ENCODE assay signal across 1 cellular context in genomic region chr5:108924457-108924961, GRCh38.
TF ChIP-seq lines count a peak whose summit lies in the region.

No MANE protein-coding gene starts in this region.

TF ChIP-seq in K562, 482 proteins besides CTCF, POLR2A, EP300 and RAD21 (continued from another document and continues in another):
- TF ChIP-seq, protein P1, sequence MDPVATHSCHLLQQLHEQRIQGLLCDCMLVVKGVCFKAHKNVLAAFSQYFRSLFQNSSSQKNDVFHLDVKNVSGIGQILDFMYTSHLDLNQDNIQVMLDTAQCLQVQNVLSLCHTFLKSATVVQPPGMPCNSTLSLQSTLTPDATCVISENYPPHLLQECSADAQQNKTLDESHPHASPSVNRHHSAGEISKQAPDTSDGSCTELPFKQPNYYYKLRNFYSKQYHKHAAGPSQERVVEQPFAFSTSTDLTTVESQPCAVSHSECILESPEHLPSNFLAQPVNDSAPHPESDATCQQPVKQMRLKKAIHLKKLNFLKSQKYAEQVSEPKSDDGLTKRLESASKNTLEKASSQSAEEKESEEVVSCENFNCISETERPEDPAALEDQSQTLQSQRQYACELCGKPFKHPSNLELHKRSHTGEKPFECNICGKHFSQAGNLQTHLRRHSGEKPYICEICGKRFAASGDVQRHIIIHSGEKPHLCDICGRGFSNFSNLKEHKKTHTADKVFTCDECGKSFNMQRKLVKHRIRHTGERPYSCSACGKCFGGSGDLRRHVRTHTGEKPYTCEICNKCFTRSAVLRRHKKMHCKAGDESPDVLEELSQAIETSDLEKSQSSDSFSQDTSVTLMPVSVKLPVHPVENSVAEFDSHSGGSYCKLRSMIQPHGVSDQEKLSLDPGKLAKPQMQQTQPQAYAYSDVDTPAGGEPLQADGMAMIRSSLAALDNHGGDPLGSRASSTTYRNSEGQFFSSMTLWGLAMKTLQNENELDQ (CRISPR knock-in tag; IDR thresholded peaks at IDR 0.05; ENCODE audit: borderline replicate concordance): no peak
- TF ChIP-seq RBM34 (IDR thresholded peaks at IDR 0.05; ENCODE audit: borderline replicate concordance, insufficient read depth, low read length) (no peak), ILF3 (IDR thresholded peaks at IDR 0.05; ENCODE audit: borderline replicate concordance) (no peak), ETV5 (CRISPR knock-in tag; IDR thresholded peaks at IDR 0.05; ENCODE audit: low read depth) (no peak), L3MBTL2 (IDR thresholded peaks at IDR 0.05) (peak; percentile 39; the same call in 1 of the 2 replicates), PHB (CRISPR knock-in tag; IDR thresholded peaks at IDR 0.05) (no peak), ZBTB9 (CRISPR knock-in tag; IDR thresholded peaks at IDR 0.05) (no peak), ZNF197 (CRISPR knock-in tag; IDR thresholded peaks at IDR 0.05; ENCODE audit: low read depth) (no peak), HDAC1 (IDR thresholded peaks at IDR 0.05) (no peak), CCNT2 (IDR thresholded peaks at IDR 0.05; ENCODE audit: borderline replicate concordance, extremely low read depth, insufficient read length, low read depth, low read length) (no peak), SFPQ (IDR thresholded peaks at IDR 0.05; ENCODE audit: low read depth, low read length) (no peak), DIDO1 (tag; IDR thresholded peaks at IDR 0.05; ENCODE audit: low read depth) (peak; percentile 63; the same call in 1 of the 2 replicates), SMAD2 (IDR thresholded peaks at IDR 0.05; ENCODE audit: low read depth, low read length) (no peak), TGIF2 (CRISPR knock-in tag; IDR thresholded peaks at IDR 0.05) (no peak), RBM39 (optimal IDR thresholded peaks at IDR 0.05; ENCODE audit: low read depth, low read length) (no peak), CHAMP1 (IDR thresholded peaks at IDR 0.05) (peak; percentile 57; the same call in 1 of the 2 replicates), NR4A1 (CRISPR knock-in tag; IDR thresholded peaks at IDR 0.05) (no peak), NR4A1 (tag; IDR thresholded peaks at IDR 0.05) (no peak), NRF1 (conservative IDR thresholded peaks at IDR 0.05 in 1 of 2, IDR thresholded peaks at IDR 0.05 in 1 of 2) (no peak), TCF7L2 (IDR thresholded peaks at IDR 0.05; ENCODE audit: low read depth, low read length) (no peak), ZFP30 (CRISPR knock-in tag; IDR thresholded peaks at IDR 0.05; ENCODE audit: borderline replicate concordance) (no peak), ATF2 (CRISPR knock-in tag; IDR thresholded peaks at IDR 0.05) (no peak), CREM (IDR thresholded peaks at IDR 0.05; ENCODE audit: low read depth) (no peak), BMI1 (IDR thresholded peaks at IDR 0.05; ENCODE audit: low read length) (no peak), ZKSCAN8 (CRISPR knock-in tag; IDR thresholded peaks at IDR 0.05) (no peak), KLF13 (tag; IDR thresholded peaks at IDR 0.05; ENCODE audit: borderline replicate concordance, low read depth) (no peak), BDP1 (IDR thresholded peaks at IDR 0.05; ENCODE audit: insufficient read depth, insufficient read length) (no peak), HSF4 (CRISPR knock-in tag; IDR thresholded peaks at IDR 0.05; ENCODE audit: borderline replicate concordance) (no peak), ZEB2 (IDR thresholded peaks at IDR 0.05) (no peak), PCBP1 (IDR thresholded peaks at IDR 0.05; ENCODE audit: low read depth, low read length, poor library complexity, severe bottlenecking) (no peak), ZNF583 (CRISPR knock-in tag; IDR thresholded peaks at IDR 0.05) (no peak), CC2D1A (IDR thresholded peaks at IDR 0.05) (peak; percentile 71; the same call in 1 of the 2 replicates), ZNF239 (CRISPR knock-in tag; IDR thresholded peaks at IDR 0.05) (no peak), GTF2E2 (tag; IDR thresholded peaks at IDR 0.05) (no peak), C11orf30 (IDR thresholded peaks at IDR 0.05; ENCODE audit: low read depth) (peak; percentile 25; the same call in 1 of the 2 replicates), ZNF277 (CRISPR knock-in tag; IDR thresholded peaks at IDR 0.05; ENCODE audit: borderline replicate concordance) (no peak), EHMT2 (IDR thresholded peaks at IDR 0.05) (no peak), MYBL2 (IDR thresholded peaks at IDR 0.05; ENCODE audit: low read depth) (no peak), MYBL2 (CRISPR knock-in tag; IDR thresholded peaks at IDR 0.05; ENCODE audit: borderline replicate concordance) (no peak), ADNP (tag; IDR thresholded peaks at IDR 0.05) (no peak), SRSF7 (optimal IDR thresholded peaks at IDR 0.05; ENCODE audit: low read depth, low read length) (no peak), ARID3B (CRISPR knock-in tag; IDR thresholded peaks at IDR 0.05; ENCODE audit: borderline replicate concordance) (no peak)
- TF ChIP-seq, protein P2, sequence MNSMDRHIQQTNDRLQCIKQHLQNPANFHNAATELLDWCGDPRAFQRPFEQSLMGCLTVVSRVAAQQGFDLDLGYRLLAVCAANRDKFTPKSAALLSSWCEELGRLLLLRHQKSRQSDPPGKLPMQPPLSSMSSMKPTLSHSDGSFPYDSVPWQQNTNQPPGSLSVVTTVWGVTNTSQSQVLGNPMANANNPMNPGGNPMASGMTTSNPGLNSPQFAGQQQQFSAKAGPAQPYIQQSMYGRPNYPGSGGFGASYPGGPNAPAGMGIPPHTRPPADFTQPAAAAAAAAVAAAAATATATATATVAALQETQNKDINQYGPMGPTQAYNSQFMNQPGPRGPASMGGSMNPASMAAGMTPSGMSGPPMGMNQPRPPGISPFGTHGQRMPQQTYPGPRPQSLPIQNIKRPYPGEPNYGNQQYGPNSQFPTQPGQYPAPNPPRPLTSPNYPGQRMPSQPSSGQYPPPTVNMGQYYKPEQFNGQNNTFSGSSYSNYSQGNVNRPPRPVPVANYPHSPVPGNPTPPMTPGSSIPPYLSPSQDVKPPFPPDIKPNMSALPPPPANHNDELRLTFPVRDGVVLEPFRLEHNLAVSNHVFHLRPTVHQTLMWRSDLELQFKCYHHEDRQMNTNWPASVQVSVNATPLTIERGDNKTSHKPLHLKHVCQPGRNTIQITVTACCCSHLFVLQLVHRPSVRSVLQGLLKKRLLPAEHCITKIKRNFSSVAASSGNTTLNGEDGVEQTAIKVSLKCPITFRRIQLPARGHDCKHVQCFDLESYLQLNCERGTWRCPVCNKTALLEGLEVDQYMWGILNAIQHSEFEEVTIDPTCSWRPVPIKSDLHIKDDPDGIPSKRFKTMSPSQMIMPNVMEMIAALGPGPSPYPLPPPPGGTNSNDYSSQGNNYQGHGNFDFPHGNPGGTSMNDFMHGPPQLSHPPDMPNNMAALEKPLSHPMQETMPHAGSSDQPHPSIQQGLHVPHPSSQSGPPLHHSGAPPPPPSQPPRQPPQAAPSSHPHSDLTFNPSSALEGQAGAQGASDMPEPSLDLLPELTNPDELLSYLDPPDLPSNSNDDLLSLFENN (IDR thresholded peaks at IDR 0.05; ENCODE audit: low read depth in 2 of 2, low read length in 2 of 2): no peak
- TF ChIP-seq, protein P3, sequence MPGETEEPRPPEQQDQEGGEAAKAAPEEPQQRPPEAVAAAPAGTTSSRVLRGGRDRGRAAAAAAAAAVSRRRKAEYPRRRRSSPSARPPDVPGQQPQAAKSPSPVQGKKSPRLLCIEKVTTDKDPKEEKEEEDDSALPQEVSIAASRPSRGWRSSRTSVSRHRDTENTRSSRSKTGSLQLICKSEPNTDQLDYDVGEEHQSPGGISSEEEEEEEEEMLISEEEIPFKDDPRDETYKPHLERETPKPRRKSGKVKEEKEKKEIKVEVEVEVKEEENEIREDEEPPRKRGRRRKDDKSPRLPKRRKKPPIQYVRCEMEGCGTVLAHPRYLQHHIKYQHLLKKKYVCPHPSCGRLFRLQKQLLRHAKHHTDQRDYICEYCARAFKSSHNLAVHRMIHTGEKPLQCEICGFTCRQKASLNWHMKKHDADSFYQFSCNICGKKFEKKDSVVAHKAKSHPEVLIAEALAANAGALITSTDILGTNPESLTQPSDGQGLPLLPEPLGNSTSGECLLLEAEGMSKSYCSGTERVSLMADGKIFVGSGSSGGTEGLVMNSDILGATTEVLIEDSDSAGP (CRISPR knock-in tag; IDR thresholded peaks at IDR 0.05): no peak
- TF ChIP-seq, protein P4, sequence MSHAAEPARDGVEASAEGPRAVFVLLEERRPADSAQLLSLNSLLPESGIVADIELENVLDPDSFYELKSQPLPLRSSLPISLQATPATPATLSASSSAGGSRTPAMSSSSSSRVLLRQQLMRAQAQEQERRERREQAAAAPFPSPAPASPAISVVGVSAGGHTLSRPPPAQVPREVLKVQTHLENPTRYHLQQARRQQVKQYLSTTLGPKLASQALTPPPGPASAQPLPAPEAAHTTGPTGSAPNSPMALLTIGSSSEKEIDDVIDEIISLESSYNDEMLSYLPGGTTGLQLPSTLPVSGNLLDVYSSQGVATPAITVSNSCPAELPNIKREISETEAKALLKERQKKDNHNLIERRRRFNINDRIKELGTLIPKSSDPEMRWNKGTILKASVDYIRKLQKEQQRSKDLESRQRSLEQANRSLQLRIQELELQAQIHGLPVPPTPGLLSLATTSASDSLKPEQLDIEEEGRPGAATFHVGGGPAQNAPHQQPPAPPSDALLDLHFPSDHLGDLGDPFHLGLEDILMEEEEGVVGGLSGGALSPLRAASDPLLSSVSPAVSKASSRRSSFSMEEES (CRISPR knock-in tag; IDR thresholded peaks at IDR 0.05): no peak
- TF ChIP-seq, protein P5, sequence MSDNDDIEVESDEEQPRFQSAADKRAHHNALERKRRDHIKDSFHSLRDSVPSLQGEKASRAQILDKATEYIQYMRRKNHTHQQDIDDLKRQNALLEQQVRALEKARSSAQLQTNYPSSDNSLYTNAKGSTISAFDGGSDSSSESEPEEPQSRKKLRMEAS (CRISPR knock-in tag; IDR thresholded peaks at IDR 0.05): no peak
